In the genomic region with DNA sequence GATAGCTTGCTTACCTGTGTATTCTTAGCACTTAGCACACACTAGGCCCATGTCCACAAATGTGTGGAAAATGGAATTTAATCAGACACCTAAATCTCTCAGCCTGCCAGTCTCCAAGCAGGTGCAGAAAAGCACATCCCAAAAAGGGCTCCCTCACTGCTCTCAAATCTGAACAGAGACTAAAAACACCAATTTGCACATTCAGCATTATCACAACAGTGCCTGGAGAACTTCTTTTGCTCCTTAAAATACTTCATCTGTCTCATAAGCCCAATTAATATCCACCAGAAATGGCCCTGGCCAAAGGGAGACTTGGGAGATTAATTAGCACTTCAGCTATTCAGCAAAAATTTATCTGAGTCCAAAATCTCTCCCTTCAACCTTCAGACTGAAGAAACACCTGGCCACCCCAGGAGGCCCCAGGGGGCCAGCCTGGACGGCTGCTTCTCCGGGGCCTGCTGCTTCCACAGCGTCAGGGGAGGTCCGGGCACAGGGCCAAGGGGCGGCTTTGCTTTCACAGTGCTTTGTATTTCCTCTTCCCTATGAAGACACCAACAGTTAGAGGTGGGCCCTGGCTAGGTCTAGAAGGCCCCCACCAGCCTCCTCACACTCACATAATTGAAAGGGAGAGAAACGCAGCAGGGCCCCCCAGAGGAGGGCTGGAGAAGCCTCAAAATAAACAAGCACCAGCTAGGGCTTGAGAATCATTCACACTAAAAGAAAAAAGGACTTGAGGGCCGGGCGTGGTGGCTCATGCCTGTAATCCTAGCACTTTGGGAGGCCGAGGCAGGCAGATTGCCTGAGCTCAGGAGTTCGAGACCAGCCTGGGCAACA, we compare ENCODE assay signal across 9 cellular contexts. TPM values are rescaled to one million over a fixed set of nuclear protein-coding genes. Genes with fewer than 3 reads are reported as not detected.
DNase-seq lines count a peak whose midpoint lies in the region; ATAC-seq and TF ChIP-seq lines count a peak whose summit lies in the region.
"Had no signal": no experiment of that assay in that cellular context is flagged by ENCODE, and none has a peak within 500 bp of the region (broad histone marks: within the 10 kb centered on the region; RNA-seq: fewer than 3 reads in every experiment).

No MANE protein-coding gene starts in this region.

- 27% methylated on average over 10 of the region's 10 CpGs for WGBS in hepatocyte (ENCODE audit: low lambda C conversion rate, missing lambda C conversion rate)

- H3K4me2 ChIP-seq in SU-DHL-6 (ENCODE audit: low read depth, low read length, poor library complexity, severe bottlenecking) = no peak overlapping the region
- peak overlapping the region; percentile 8 for H3K4me2 ChIP-seq in hepatocyte

- no peak overlapping the region for H3K4me3 ChIP-seq in SU-DHL-6 (ENCODE audit: insufficient read depth, low read length, poor library complexity, severe bottlenecking)
- no peak overlapping the region for H3K4me3 ChIP-seq in hepatocyte
- H3K4me3 ChIP-seq in uterus = no peak overlapping the region
- no peak overlapping the region for H3K4me3 ChIP-seq in effector memory CD4-positive, alpha-beta T cell (ENCODE audit: insufficient read depth, low read depth, low read length, poor library complexity, severe bottlenecking)

- H3K36me3 ChIP-seq in SU-DHL-6 (ENCODE audit: low read length) = no peaks in the 10 kb centered on the region
- H3K36me3 ChIP-seq in hepatocyte (replicated peaks; ENCODE audit: insufficient read depth, low read depth) = no peaks in the 10 kb centered on the region
- H3K36me3 ChIP-seq in uterus = no peaks in the 10 kb centered on the region
- no peaks in the 10 kb centered on the region for H3K36me3 ChIP-seq in effector memory CD4-positive, alpha-beta T cell (ENCODE audit: control insufficient read depth, insufficient read depth, low read length)

- H3K4me3 Mint-ChIP-seq in activated T-helper 17 cell treated with anti-CD3 and anti-CD28 coated beads, Interleukin-2, amount 50 U/mL, for 72 hours = no peak overlapping the region
- H3K4me3 Mint-ChIP-seq: memory B cell had no signal

- peaks cover 29% of the 10 kb centered on the region for H3K4me1 ChIP-seq in hepatocyte (ENCODE audit: insufficient read depth)
- no peaks in the 10 kb centered on the region for H3K4me1 ChIP-seq in uterus
- H3K4me1 ChIP-seq in effector memory CD4-positive, alpha-beta T cell (ENCODE audit: control insufficient read depth, insufficient read depth, low read length, poor library complexity, severe bottlenecking) = no peaks in the 10 kb centered on the region

- H3K27me3 ChIP-seq in SU-DHL-6 (ENCODE audit: low read length) = no peaks in the 10 kb centered on the region
- H3K27me3 ChIP-seq in hepatocyte = no peaks in the 10 kb centered on the region
- no peaks in the 10 kb centered on the region for H3K27me3 ChIP-seq in uterus
- no peaks in the 10 kb centered on the region for H3K27me3 ChIP-seq in effector memory CD4-positive, alpha-beta T cell (replicated peaks; ENCODE audit: control insufficient read depth, insufficient read depth, low read length, poor library complexity, severe bottlenecking)

- H3K27ac ChIP-seq in SU-DHL-6 (ENCODE audit: low read depth, low read length) (0 out of 2 replicates have a peak overlapping the region, but pooled peaks have one; percentile 5), hepatocyte (peak overlapping the region; percentile 84), uterus (no peak overlapping the region)
- no peak overlapping the region for H3K27ac ChIP-seq in effector memory CD4-positive, alpha-beta T cell (ENCODE audit: insufficient read depth, low read length, poor library complexity, severe bottlenecking)

- no peaks in the 10 kb centered on the region for H3K9me3 ChIP-seq in SU-DHL-6 (ENCODE audit: insufficient read depth, low read length)
- no peaks in the 10 kb centered on the region for H3K9me3 ChIP-seq in hepatocyte (ENCODE audit: low read depth)
- no peaks in the 10 kb centered on the region for H3K9me3 ChIP-seq in uterus
- H3K9me3 ChIP-seq in effector memory CD4-positive, alpha-beta T cell (ENCODE audit: control insufficient read depth, low read length) = no peaks in the 10 kb centered on the region

- H3K79me2 ChIP-seq in SU-DHL-6 (ENCODE audit: insufficient read depth, low read length) (no peaks in the 10 kb centered on the region), hepatocyte (peaks cover 14% of the 10 kb centered on the region)

- no peaks in the 10 kb centered on the region for H3K4me1 Mint-ChIP-seq in activated T-helper 17 cell treated with anti-CD3 and anti-CD28 coated beads, Interleukin-2, amount 50 U/mL, for 72 hours
- H3K4me1 Mint-ChIP-seq: memory B cell had no signal

- H3F3A ChIP-seq in SU-DHL-6 (ENCODE audit: insufficient read depth) = no peaks in the 10 kb centered on the region

- ATAC-seq in GM21447 (IDR thresholded peaks at IDR 0.05; ENCODE audit: unreplicated experiment) = peak; percentile 84
- ATAC-seq in activated T-helper 17 cell treated with anti-CD3 and anti-CD28 coated beads, Interleukin-2, amount 50 U/mL, for 72 hours (replicated peaks) = no peak

- no peaks in the 10 kb centered on the region for H3K9me3 Mint-ChIP-seq in activated T-helper 17 cell treated with anti-CD3 and anti-CD28 coated beads, Interleukin-2, amount 50 U/mL, for 72 hours

- H3K9ac ChIP-seq in SU-DHL-6 (ENCODE audit: low read length) = no peak overlapping the region

- H4K20me1 ChIP-seq in SU-DHL-6 (ENCODE audit: low read depth, low read length) (no peaks in the 10 kb centered on the region), hepatocyte (ENCODE audit: insufficient read depth, poor library complexity, severe bottlenecking) (no peaks in the 10 kb centered on the region)

- H2AFZ ChIP-seq in SU-DHL-6 (ENCODE audit: low read depth, low read length, severe bottlenecking) = no peak overlapping the region
- H2AFZ ChIP-seq in hepatocyte = no peak overlapping the region

- TF ChIP-seq POLR2A in uterus (IDR thresholded peaks at IDR 0.05) = no peak

- DNase-seq in NCI-H1048 (lab: John Stamatoyannopoulos, UW) = peak; percentile 45
- peak; percentile 83 for DNase-seq in hepatocyte (ENCODE audit: low spot score)
- DNase-seq in uterus = peak; percentile 46 to 49
- DNase-seq in effector memory CD4-positive, alpha-beta T cell = no peak
- DNase-seq in stimulated activated CD8-positive, alpha-beta memory T cell treated with anti-CD3 and anti-CD28 coated beads, Interleukin-4, amount 100 ng/mL, for 48 hours = no peak

- no peaks in the 10 kb centered on the region for H3K36me3 Mint-ChIP-seq in activated T-helper 17 cell treated with anti-CD3 and anti-CD28 coated beads, Interleukin-2, amount 50 U/mL, for 72 hours (ENCODE audit: low read depth)
- H3K36me3 Mint-ChIP-seq: memory B cell had no signal

- H3K27me3 Mint-ChIP-seq in activated T-helper 17 cell treated with anti-CD3 and anti-CD28 coated beads, Interleukin-2, amount 50 U/mL, for 72 hours = peaks cover 6% of the 10 kb centered on the region

- H3K27ac Mint-ChIP-seq in activated T-helper 17 cell treated with anti-CD3 and anti-CD28 coated beads, Interleukin-2, amount 50 U/mL, for 72 hours = no peak overlapping the region
- H3K27ac Mint-ChIP-seq: memory B cell had no signal

- no peaks in the 10 kb centered on the region for H3K9me2 ChIP-seq in SU-DHL-6 (replicated peaks; ENCODE audit: insufficient read depth, low read length)
- no peaks in the 10 kb centered on the region for H3K9me2 ChIP-seq in hepatocyte (replicated peaks; ENCODE audit: insufficient read depth)

- TF ChIP-seq CTCF in SU-DHL-6 (IDR thresholded peaks at IDR 0.05; ENCODE audit: insufficient read depth, low read length, poor library complexity, severe bottlenecking) (no peak), hepatocyte (IDR thresholded peaks at IDR 0.05; ENCODE audit: poor library complexity) (peak; percentile 27), uterus (IDR thresholded peaks at IDR 0.05) (no peak)

- intact Hi-C loops in uterus (cut with DNase I; ENCODE audit: low total_unique reads) = no loop called here

RNA-seq across cellular contexts. Expression of a gene that starts 18.0 kb away (rescaled TPM):
- 14.7 and 19.2 TPM in 2 replicates for total RNA-seq in hepatocyte
- polyA plus RNA-seq in hepatocyte = 5.3 and 6.4 TPM in 2 replicates
- total RNA-seq in uterus = 10 to 100 TPM in 2 of 4 donors, 1 to 10 TPM in 2; 4.1 to 30.3 (median 7.8) TPM
- total RNA-seq in activated T-helper 17 cell treated with anti-CD3 and anti-CD28 coated beads, Interleukin-2, amount 50 U/mL, for 72 hours = under 1 TPM; 0.21 to 0.91 TPM

Comparison
In these comparisons a context has a peak if more than half of its experiments do, and no peak if none do; other contexts are left out.
1. DNase-seq: peak in NCI-H1048 (single experiment), hepatocyte (single experiment) and uterus (2 of 2); none in effector memory CD4-positive, alpha-beta T cell (0 of 3) and stimulated activated CD8-positive, alpha-beta memory T cell treated with anti-CD3 and anti-CD28 coated beads, Interleukin-4, amount 100 ng/mL, for 48 hours (single experiment).
2. H3K27ac ChIP-seq: peak in SU-DHL-6 (single experiment) and hepatocyte (single experiment); none in uterus (0 of 2) and effector memory CD4-positive, alpha-beta T cell (single experiment).